1 cellular context compared by ENCODE assay signal in genomic region chr7:99325597-99326407, GRCh38.
TF ChIP-seq lines count a peak whose summit lies in the region.

Gene ARPC1A, plus strand, starts transcription at chr7:99325898. Its CDS starts 7,456 bp downstream, at chr7:99333354.

TF ChIP-seq in HepG2, 621 proteins besides CTCF, POLR2A, EP300 and RAD21 (continued from another document and continues in another):
- TF ChIP-seq ZNF281 (CRISPR knock-in tag; IDR thresholded peaks at IDR 0.05; ENCODE audit: borderline replicate concordance) (peak; percentile 59; the same call in 1 of the 2 replicates), ZBTB7B (CRISPR knock-in tag; IDR thresholded peaks at IDR 0.05) (peak; percentile 55), ZNF318 (CRISPR knock-in tag; IDR thresholded peaks at IDR 0.05) (no peak), MTF2 (CRISPR knock-in tag; IDR thresholded peaks at IDR 0.05; ENCODE audit: borderline replicate concordance) (no peak), ZNF484 (CRISPR knock-in tag; IDR thresholded peaks at IDR 0.05; ENCODE audit: borderline replicate concordance, low read depth) (no peak), ZNF143 (CRISPR knock-in tag; IDR thresholded peaks at IDR 0.05) (peak; percentile 59), ZFP90 (CRISPR knock-in tag; IDR thresholded peaks at IDR 0.05; ENCODE audit: borderline replicate concordance) (peak; percentile 93), ZNF784 (CRISPR knock-in tag; IDR thresholded peaks at IDR 0.05; ENCODE audit: borderline replicate concordance) (no peak; the same call in 1 of the 2 replicates), ZNF773 (CRISPR knock-in tag; IDR thresholded peaks at IDR 0.05; ENCODE audit: borderline replicate concordance) (no peak), AHDC1 (CRISPR knock-in tag; IDR thresholded peaks at IDR 0.05; ENCODE audit: borderline replicate concordance) (no peak), ZNF337 (CRISPR knock-in tag; IDR thresholded peaks at IDR 0.05; ENCODE audit: borderline replicate concordance, low read depth) (peak; percentile 86; the same call in 1 of the 2 replicates), HDAC1 (CRISPR knock-in tag; IDR thresholded peaks at IDR 0.05) (peak; percentile 95), CREB1 (IDR thresholded peaks at IDR 0.05) (peak; percentile 79), CREB1 (CRISPR knock-in tag; IDR thresholded peaks at IDR 0.05) (no peak), PITX1 (CRISPR knock-in tag; IDR thresholded peaks at IDR 0.05) (peak; percentile 40; the same call in 1 of the 2 replicates), ZNF335 (CRISPR knock-in tag; IDR thresholded peaks at IDR 0.05) (peak; percentile 86), ZFP82 (CRISPR knock-in tag; IDR thresholded peaks at IDR 0.05; ENCODE audit: borderline replicate concordance) (peak; percentile 39; the same call in 1 of the 2 replicates), JDP2 (CRISPR knock-in tag; IDR thresholded peaks at IDR 0.05; ENCODE audit: borderline replicate concordance) (peak; percentile 33; the same call in 1 of the 2 replicates), ZNF3 (CRISPR knock-in tag; IDR thresholded peaks at IDR 0.05) (no peak; the same call in 1 of the 2 replicates), ZBTB33 (CRISPR knock-in tag; IDR thresholded peaks at IDR 0.05) (no peak; the same call in none of the 2 replicates), PPARG (CRISPR knock-in tag; conservative IDR thresholded peaks at IDR 0.05) (no peak; the same call in 1 of the 2 replicates), GTF2F1 (IDR thresholded peaks at IDR 0.05; ENCODE audit: low read length) (no peak), ZNF660 (CRISPR knock-in tag; IDR thresholded peaks at IDR 0.05; ENCODE audit: borderline replicate concordance, low read depth) (no peak), MAFK (conservative IDR thresholded peaks at IDR 0.05 in 1 of 2, IDR thresholded peaks at IDR 0.05 in 1 of 2; ENCODE audit: low read length in 2 of 2) (no peak), SSRP1 (CRISPR knock-in tag; IDR thresholded peaks at IDR 0.05) (no peak), ZNF451 (CRISPR knock-in tag; IDR thresholded peaks at IDR 0.05) (peak; percentile 86), HDAC2 (CRISPR knock-in tag; IDR thresholded peaks at IDR 0.05) (peak; percentile 77), ZNF580 (CRISPR knock-in tag; IDR thresholded peaks at IDR 0.05; ENCODE audit: borderline replicate concordance, low read depth) (peak; percentile 88; the same call in 1 of the 2 replicates), ZXDC (CRISPR knock-in tag; IDR thresholded peaks at IDR 0.05) (no peak)
